ENCODE assay signal across 8 cellular contexts in the genomic region with DNA sequence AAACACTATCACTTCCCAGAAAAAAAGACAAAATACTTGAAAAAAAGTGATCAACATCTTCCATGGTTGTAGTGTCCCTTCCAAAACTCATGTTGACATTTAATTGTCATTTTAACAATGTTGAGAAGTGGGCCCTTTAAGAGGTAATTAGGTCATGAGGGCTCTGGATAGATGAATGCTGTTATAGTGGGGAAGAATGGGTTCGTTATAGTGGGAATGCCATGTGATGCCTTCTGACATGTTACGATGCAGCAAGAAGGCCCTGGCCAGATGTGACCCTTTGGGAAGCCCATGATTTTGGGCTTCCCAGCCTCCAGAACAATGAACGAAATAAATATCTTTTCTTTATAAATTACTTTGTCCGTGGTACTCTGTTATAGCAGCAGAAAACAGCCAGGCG. TPM values are rescaled to one million over a fixed set of nuclear protein-coding genes. Genes with fewer than 3 reads are reported as not detected.
"Had no signal": no experiment of that assay in that cellular context is flagged by ENCODE, and none has a peak within 500 bp of the region (broad histone marks: within the 10 kb centered on the region; RNA-seq: fewer than 3 reads in every experiment).

No MANE protein-coding gene starts in this region.

- ATAC-seq: HepG2, K562 had no signal

- DNase-seq: IMR-90, KBM-7 had no signal

- H3K4me3 ChIP-seq: K562 had no signal

- H3K27ac ChIP-seq: HL-60 had no signal

RNA-seq across cellular contexts. Expression of a gene that starts 4.0 kb away (rescaled TPM):
- total RNA-seq: HepG2, HT-29, HT1080, IMR-90, K562 had no signal
- polyA plus RNA-seq: HepG2, IgD-negative memory B cell, IMR-90, K562 had no signal

RNA-seq across cellular contexts. Expression of a gene that starts 39.0 kb away (rescaled TPM):
- total RNA-seq: HepG2 had no signal
- polyA plus RNA-seq: IgD-negative memory B cell had no signal
